8 cellular contexts compared by ENCODE assay signal in genomic region chr18:10559566-10560456, GRCh38. TPM values are rescaled to one million over a fixed set of nuclear protein-coding genes. Genes with fewer than 3 reads are reported as not detected.
DNase-seq lines count a peak whose midpoint lies in the region; FAIRE-seq and TF ChIP-seq lines count a peak whose summit lies in the region.

No MANE protein-coding gene starts in this region.

- H3K9me3 ChIP-seq in ES-I3 (ENCODE audit: control insufficient read depth, insufficient read depth, low read length), result peaks cover 4% of the 10 kb centered on the region
- no peaks in the 10 kb centered on the region for H3K9me3 ChIP-seq in GM23248 (ENCODE audit: low read depth)
- H3K9me3 ChIP-seq in SK-N-MC (ENCODE audit: low read depth, low read length), result no peaks in the 10 kb centered on the region
- no peaks in the 10 kb centered on the region for H3K9me3 ChIP-seq in left ventricle myocardium inferior (replicated peaks)
- no peaks in the 10 kb centered on the region for H3K9me3 ChIP-seq in small intestine (ENCODE audit: control insufficient read depth, low read depth)

- no peaks in the 10 kb centered on the region for H3K79me2 ChIP-seq in GM23248 (ENCODE audit: insufficient read depth)

- DNase-seq in GM23248, result peak; percentile 44
- DNase-seq in SK-N-MC (ENCODE audit: low read depth, low spot score), result no peak
- DNase-seq in left ventricle myocardium inferior, result peak; percentile 18
- DNase-seq in small intestine, result peak; percentile 4
- no peak for DNase-seq in OCI-M2 (lab: John Stamatoyannopoulos, UW; ENCODE audit: unreplicated experiment)
- no peak for DNase-seq in COLO668 (lab: John Stamatoyannopoulos, UW; ENCODE audit: unreplicated experiment)
- DNase-seq in NCI-H774 (lab: John Stamatoyannopoulos, UW), result no peak

- H3K36me3 ChIP-seq in ES-I3 (ENCODE audit: insufficient read depth, low read length), result peaks cover 12% of the 10 kb centered on the region; the same call in 1 of the 2 replicates
- peaks cover 4% of the 10 kb centered on the region for H3K36me3 ChIP-seq in GM23248 (ENCODE audit: low read depth)
- peaks cover 30% of the 10 kb centered on the region for H3K36me3 ChIP-seq in SK-N-MC (ENCODE audit: insufficient read depth, low read length)
- peaks cover 31% of the 10 kb centered on the region for H3K36me3 ChIP-seq in left ventricle myocardium inferior
- peaks cover 0 to 6% of the 10 kb centered on the region in 2 donors for H3K36me3 ChIP-seq in small intestine (ENCODE audit: control insufficient read depth in 2 of 2, insufficient read depth in 2 of 2, low read length in 2 of 2)

- H2AFZ ChIP-seq in GM23248, result peak overlapping the region; percentile 34; the same call in 1 of the 2 replicates

- H3K9ac ChIP-seq in ES-I3 (ENCODE audit: low read depth, low read length) (peak overlapping the region; percentile 8; the same call in 1 of the 2 replicates), GM23248 (0 out of 2 replicates have a peak overlapping the region, but pooled peaks have one; percentile 1), SK-N-MC (ENCODE audit: insufficient read length) (no peak overlapping the region)

- H3K27ac ChIP-seq in GM23248, result no peak overlapping the region
- H3K27ac ChIP-seq in SK-N-MC, result peak overlapping the region; percentile 22; the same call in 1 of the 2 replicates
- H3K27ac ChIP-seq in left ventricle myocardium inferior (replicated peaks), result peak overlapping the region; percentile 0
- no peak overlapping the region for H3K27ac ChIP-seq in small intestine (ENCODE audit: low read depth in 1 of 2, low read length in 1 of 2)

- peak overlapping the region; percentile 60 for H3K4me2 ChIP-seq in GM23248 (ENCODE audit: unreplicated experiment)

- H4K20me1 ChIP-seq in GM23248 (ENCODE audit: insufficient read depth), result no peaks in the 10 kb centered on the region

- H3F3A ChIP-seq in GM23248 (ENCODE audit: insufficient read depth), result no peaks in the 10 kb centered on the region

- intact Hi-C loops in left ventricle myocardium inferior (cut with micrococcal nuclease), result no loop called here

- no peaks in the 10 kb centered on the region for H3K9me2 ChIP-seq in GM23248 (ENCODE audit: insufficient read depth)

- peak overlapping the region; percentile 28 for H3K4me3 ChIP-seq in GM23248
- peak overlapping the region; percentile 44 for H3K4me3 ChIP-seq in SK-N-MC
- H3K4me3 ChIP-seq in left ventricle myocardium inferior, result peak overlapping the region; percentile 45
- no peak overlapping the region for H3K4me3 ChIP-seq in small intestine (ENCODE audit: low read depth in 1 of 2, low read length in 2 of 2)

- no peaks in the 10 kb centered on the region for H3K27me3 ChIP-seq in GM23248 (replicated peaks; ENCODE audit: insufficient read depth)
- no peaks in the 10 kb centered on the region for H3K27me3 ChIP-seq in left ventricle myocardium inferior (ENCODE audit: low read depth)
- no peaks in the 10 kb centered on the region for H3K27me3 ChIP-seq in small intestine (ENCODE audit: control insufficient read depth in 2 of 2, insufficient read depth in 2 of 2, low read length in 2 of 2)

- WGBS in GM23248 (ENCODE audit: low coverage in 1 of 2, low lambda C conversion rate in 2 of 2, missing lambda C conversion rate in 2 of 2), 2 experiments, result 30 to 31% methylated on average over 17 of the region's 17 CpGs
- WGBS in small intestine, 3 donors, result 41 to 44% (median 42%) methylated on average over 17 of the region's 17 CpGs

- no peak for TF ChIP-seq CTCF in left ventricle myocardium inferior (IDR thresholded peaks at IDR 0.05; ENCODE audit: borderline replicate concordance)

- in situ Hi-C loops in GM23248 (cut with MboI), result loop anchor here (10.0 to 25.0 kb wide), 2 partner anchors 602 to 995 kb away; no protein-coding TSS in a partner anchor

- no peak for FAIRE-seq in small intestine (lab: Jason Lieb, UNC)

- H3K4me1 ChIP-seq in ES-I3 (ENCODE audit: insufficient read depth, low read length), result no peaks in the 10 kb centered on the region
- H3K4me1 ChIP-seq in GM23248 (ENCODE audit: insufficient read depth), result peaks cover 5% of the 10 kb centered on the region; the same call in 1 of the 2 replicates
- H3K4me1 ChIP-seq in left ventricle myocardium inferior, result peaks cover 23% of the 10 kb centered on the region
- H3K4me1 ChIP-seq in small intestine (ENCODE audit: control insufficient read depth in 2 of 2, insufficient read depth in 1 of 2, low read depth in 1 of 2, low read length in 1 of 2), result no peaks in the 10 kb centered on the region

RNA-seq across cellular contexts. Expression of gene NAPG, which starts 34.0 kb away (rescaled TPM):
- total RNA-seq in GM23248 (2014; rRNA removed; shearing (Covaris generic)), result 31.1 and 33.6 TPM in 2 replicates
- polyA plus RNA-seq in GM23248 (2016; fragmentation: Nextera tagmentation; extraction: Ambion mirVana) (24.5 and 27.4 TPM in 2 replicates), small intestine (10 to 100 TPM; 11.1 to 18.6 (median 14.1) TPM)
- total RNA-seq in left ventricle myocardium inferior, result 31.2 TPM

Comparison
In these comparisons a context has a peak if more than half of its experiments do, and no peak if none do; other contexts are left out.
1. DNase-seq: peak in GM23248 (single experiment), left ventricle myocardium inferior (single experiment) and small intestine (single experiment); none in SK-N-MC (single experiment), OCI-M2 (single experiment), COLO668 (single experiment) and NCI-H774 (single experiment).
2. H3K27ac ChIP-seq: peak in SK-N-MC (single experiment) and left ventricle myocardium inferior (single experiment); none in GM23248 (single experiment) and small intestine (0 of 2).
3. H3K4me3 ChIP-seq: peak in GM23248 (single experiment), SK-N-MC (single experiment) and left ventricle myocardium inferior (single experiment); none in small intestine (0 of 2).